ENCODE assay signal across 7 cellular contexts in genomic region chr1:226449823-226450222, GRCh38.
"Had no signal": no experiment of that assay in that cellular context is flagged by ENCODE, and none has a peak within 500 bp of the region (broad histone marks: within the 10 kb centered on the region; RNA-seq: fewer than 3 reads in every experiment).

No MANE protein-coding gene starts in this region.

- H3K9ac ChIP-seq: KMS-11 had no signal

- H3K9me3 ChIP-seq: HAP-1 had no signal

- H3K4me2 ChIP-seq: GM23338, KMS-11 had no signal

- H2AFZ ChIP-seq: GM23338 had no signal

- FAIRE-seq: HTR-8/SVneo had no signal

- H3K36me3 ChIP-seq: HAP-1 had no signal

- H3K27ac ChIP-seq: KMS-11 had no signal

- H3K4me3 ChIP-seq: GM23338, HAP-1 had no signal

- ATAC-seq: GM23338 had no signal

- DNase-seq: H7, IMR-90, KBM-7 had no signal
